ENCODE assay signal across 14 cellular contexts in the genomic region with DNA sequence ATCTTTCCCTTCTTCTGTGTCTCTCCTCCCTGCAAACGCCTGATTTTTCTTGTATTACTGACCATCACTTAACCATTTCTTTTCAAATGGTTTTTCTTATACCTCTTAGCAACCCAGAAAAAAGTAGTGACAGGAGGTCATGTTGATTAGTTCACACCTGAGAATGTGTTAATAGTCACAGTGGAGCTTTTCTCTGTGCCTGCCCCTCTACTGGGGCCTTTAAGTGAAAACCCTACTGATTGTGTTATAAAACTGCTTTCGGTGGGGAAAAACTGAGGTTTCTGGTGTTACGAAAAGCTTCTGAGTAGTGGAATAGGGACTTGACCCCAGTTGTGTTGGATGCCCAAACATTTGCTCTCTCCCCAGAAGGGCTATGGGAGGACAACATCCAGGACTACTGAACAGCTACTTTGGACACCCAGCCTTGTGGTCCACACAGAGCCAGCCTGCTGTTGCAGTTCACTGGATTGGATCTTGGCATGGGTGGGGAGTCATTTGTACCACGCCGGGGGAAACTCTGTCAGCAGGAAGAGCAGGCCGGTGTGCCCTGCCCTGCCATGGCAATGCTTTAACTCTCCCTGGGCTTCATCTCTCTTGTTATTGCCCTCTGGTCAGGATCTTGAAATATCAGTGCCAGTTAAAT. TPM values are rescaled to one million over a fixed set of nuclear protein-coding genes. Genes with fewer than 3 reads are reported as not detected.
DNase-seq lines count a peak whose midpoint lies in the region; ATAC-seq and TF ChIP-seq lines count a peak whose summit lies in the region.
"Had no signal": no experiment of that assay in that cellular context is flagged by ENCODE, and none has a peak within 500 bp of the region (broad histone marks: within the 10 kb centered on the region; RNA-seq: fewer than 3 reads in every experiment).

No MANE protein-coding gene starts in this region.

- intact Hi-C loops in breast epithelium (cut with DNase I; ENCODE audit: low total_unique reads): no loop called here
- intact Hi-C loops in lower leg skin (cut with DNase I; ENCODE audit: low total_unique reads): no loop called here
- intact Hi-C loops in OCI-LY7 (cut with micrococcal nuclease; ENCODE audit: unreplicated experiment): no loop called here

- no peak for DNase-seq in CD4-positive, CD25-positive, alpha-beta regulatory T cell
- DNase-seq in HFFc6 (no peak), breast epithelium (ENCODE audit: low spot score in 2 of 2) (no peak), mesothelial cell of epicardium (ENCODE audit: low spot score in 2 of 2, unreplicated experiment in 2 of 2) (no peak), T-helper 1 cell (no peak), left lobe of liver (ENCODE audit: low spot score) (no peak), lower leg skin (ENCODE audit: low spot score in 2 of 2) (no peak), OCI-LY7 (ENCODE audit: low spot score) (no peak)
- DNase-seq: NCI-H1694 treated with DMSO at 0.1 percent for 48 hours; NCI-H510A; stimulated activated naive CD4-positive, alpha-beta T cell had no signal

- no peaks in the 10 kb centered on the region for H3K9me3 ChIP-seq in CD4-positive, CD25-positive, alpha-beta regulatory T cell (ENCODE audit: control insufficient read depth in 2 of 2, low read length in 2 of 2)
- no peaks in the 10 kb centered on the region for H3K9me3 ChIP-seq in breast epithelium
- H3K9me3 ChIP-seq in OCI-LY7 (ENCODE audit: low read length): no peaks in the 10 kb centered on the region
- H3K9me3 ChIP-seq: neutrophil had no signal

- H3K79me2 ChIP-seq in OCI-LY7 (ENCODE audit: insufficient read depth, low read depth, low read length): no peaks in the 10 kb centered on the region

- H3K4me1 Mint-ChIP-seq in CD4-positive, CD25-positive, alpha-beta regulatory T cell: peaks cover 0 to 3% (median 0%) of the 10 kb centered on the region in 4 donors
- H3K4me1 Mint-ChIP-seq in HFFc6 (ENCODE audit: low read depth) (peaks cover 74% of the 10 kb centered on the region), mesothelial cell of epicardium (peaks cover 35% of the 10 kb centered on the region)

- H3K36me3 Mint-ChIP-seq in CD4-positive, CD25-positive, alpha-beta regulatory T cell: no peaks in the 10 kb centered on the region
- H3K36me3 Mint-ChIP-seq in HFFc6 (ENCODE audit: low read depth) (0 out of 2 replicates have a peak, but pooled peaks cover 4% of the 10 kb centered on the region), mesothelial cell of epicardium (no peaks in the 10 kb centered on the region)

- H3K27ac Mint-ChIP-seq in CD4-positive, CD25-positive, alpha-beta regulatory T cell: peak overlapping the region in 2 of 3 donors; percentile 26 to 45
- H3K27ac Mint-ChIP-seq in HFFc6: peak overlapping the region; percentile 75
- peak overlapping the region; percentile 98 for H3K27ac Mint-ChIP-seq in mesothelial cell of epicardium

- H3K4me3 Mint-ChIP-seq in CD4-positive, CD25-positive, alpha-beta regulatory T cell: no peak overlapping the region
- H3K4me3 Mint-ChIP-seq in HFFc6: peak overlapping the region; percentile 74
- H3K4me3 Mint-ChIP-seq in mesothelial cell of epicardium: no peak overlapping the region

- no peaks in the 10 kb centered on the region for H3K4me1 ChIP-seq in CD4-positive, CD25-positive, alpha-beta regulatory T cell (ENCODE audit: control insufficient read depth, insufficient read depth, low read length, poor library complexity, severe bottlenecking)
- peaks cover 0 to 8% of the 10 kb centered on the region in 2 donors for H3K4me1 ChIP-seq in breast epithelium
- H3K4me1 ChIP-seq in OCI-LY7 (ENCODE audit: insufficient read depth, low read length, poor library complexity, severe bottlenecking): no peaks in the 10 kb centered on the region

- peaks cover 0 to 2% (median 0%) of the 10 kb centered on the region in 7 donors for H3K9me3 Mint-ChIP-seq in CD4-positive, CD25-positive, alpha-beta regulatory T cell
- H3K9me3 Mint-ChIP-seq in HFFc6 (no peaks in the 10 kb centered on the region), mesothelial cell of epicardium (no peaks in the 10 kb centered on the region)

- H3K4me2 ChIP-seq in OCI-LY7 (ENCODE audit: low read length): no peak overlapping the region

- no peaks in the 10 kb centered on the region for H3K36me3 ChIP-seq in CD4-positive, CD25-positive, alpha-beta regulatory T cell (ENCODE audit: control insufficient read depth, insufficient read depth, low read length)
- H3K36me3 ChIP-seq in breast epithelium (no peaks in the 10 kb centered on the region), OCI-LY7 (ENCODE audit: insufficient read depth, low read length) (no peaks in the 10 kb centered on the region)
- H3K36me3 ChIP-seq: brain microvascular endothelial cell, neutrophil had no signal

- H3K27me3 ChIP-seq in CD4-positive, CD25-positive, alpha-beta regulatory T cell (ENCODE audit: control insufficient read depth, insufficient read depth, low read length): peaks cover 3% of the 10 kb centered on the region
- H3K27me3 ChIP-seq in breast epithelium: no peaks in the 10 kb centered on the region
- H3K27me3 ChIP-seq: brain microvascular endothelial cell, neutrophil had no signal

- CTCF ChIA-PET in OCI-LY7 (lab: Charles Lee; ENCODE audit: unreplicated experiment): no interaction called here

- BruUV-seq in OCI-LY7 (replicated peaks; lab: Mats Ljungman, UMichigan): no TSS peak

- no peak for ATAC-seq in CD4-positive, CD25-positive, alpha-beta regulatory T cell (ENCODE audit: low read depth in 2 of 2)
- ATAC-seq in left lobe of liver: no peak

- TF ChIP-seq CTCF in HFFc6 (IDR thresholded peaks at IDR 0.05) (no peak), breast epithelium (IDR thresholded peaks at IDR 0.05) (no peak), mesothelial cell of epicardium (IDR thresholded peaks at IDR 0.05; ENCODE audit: unreplicated experiment) (no peak), lower leg skin (IDR thresholded peaks at IDR 0.05) (no peak), OCI-LY7 (conservative IDR thresholded peaks at IDR 0.05; ENCODE audit: low read length) (no peak)

- no peak overlapping the region for H3K27ac ChIP-seq in CD4-positive, CD25-positive, alpha-beta regulatory T cell (ENCODE audit: insufficient read depth, low read length, poor library complexity, severe bottlenecking)
- H3K27ac ChIP-seq in breast epithelium: peak overlapping the region; percentile 85 to 90
- H3K27ac ChIP-seq in OCI-LY7 (ENCODE audit: low read depth, low read length, poor library complexity, severe bottlenecking): no peak overlapping the region
- H3K27ac ChIP-seq: neutrophil had no signal

- no peak overlapping the region for H2AFZ ChIP-seq in OCI-LY7 (ENCODE audit: low read length)

- 72 to 83% methylated on average over 6 of the region's 6 CpGs for WGBS in lower leg skin, 2 donors

- H3K9me2 ChIP-seq in OCI-LY7 (ENCODE audit: insufficient read depth, low read length): no peaks in the 10 kb centered on the region

- H3K27me3 Mint-ChIP-seq in CD4-positive, CD25-positive, alpha-beta regulatory T cell: peaks cover 16% of the 10 kb centered on the region
- peaks cover 12% of the 10 kb centered on the region for H3K27me3 Mint-ChIP-seq in HFFc6 (ENCODE audit: insufficient read depth)
- no peaks in the 10 kb centered on the region for H3K27me3 Mint-ChIP-seq in mesothelial cell of epicardium (ENCODE audit: low read depth)

- no peaks in the 10 kb centered on the region for H4K20me1 ChIP-seq in OCI-LY7 (ENCODE audit: insufficient read depth, low read length)

- H3K4me3 ChIP-seq in CD4-positive, CD25-positive, alpha-beta regulatory T cell (ENCODE audit: low read depth, low read length): no peak overlapping the region
- no peak overlapping the region for H3K4me3 ChIP-seq in breast epithelium
- no peak overlapping the region for H3K4me3 ChIP-seq in lower leg skin (ENCODE audit: low read depth, poor library complexity, severe bottlenecking)
- H3K4me3 ChIP-seq in OCI-LY7 (ENCODE audit: low read depth, low read length, poor library complexity, severe bottlenecking): no peak overlapping the region

- POLR2A ChIA-PET in OCI-LY7 (lab: Charles Lee): interaction anchor here (2.1 kb wide), 1 partner anchor 14 kb away, joined by 5 read pairs; no protein-coding TSS in a partner anchor

- TF ChIP-seq POLR2A in breast epithelium (IDR thresholded peaks at IDR 0.05) (no peak), lower leg skin (IDR thresholded peaks at IDR 0.05) (no peak)

RNA-seq across cellular contexts. Expression of a gene that starts 10.3 kb away (rescaled TPM):
- not detected for total RNA-seq in CD4-positive, CD25-positive, alpha-beta regulatory T cell
- not detected for polyA plus RNA-seq in CD4-positive, CD25-positive, alpha-beta regulatory T cell
- not detected for total RNA-seq in HFFc6 (2021; fragmentation: NEBNext Ultra II Directional; extraction: Animal tissue kit (Norgen Biotek cat#: 25700))
- total RNA-seq in breast epithelium (1 to 10 TPM in 2 of 3 donors, not detected in 1; 2.6 to 3.4 TPM), mesothelial cell of epicardium (2.9 to 3.3 TPM (median 3.2 TPM) in 3 replicates), left lobe of liver (not detected), lower leg skin (10 to 100 TPM; 24.2 to 68.5 (median 55.4) TPM), OCI-LY7 (2022) (not detected in 2 replicates)
- total RNA-seq in OCI-LY7 (2014; rRNA removed; shearing (Covaris generic)): not detected in 2 replicates
- polyA plus RNA-seq: BJ had no signal

RNA-seq across cellular contexts. Expression of a gene that starts 23.1 kb away (rescaled TPM):
- total RNA-seq in CD4-positive, CD25-positive, alpha-beta regulatory T cell: not detected
- polyA plus RNA-seq in CD4-positive, CD25-positive, alpha-beta regulatory T cell: under 1 TPM in 1 of 4 donors, not detected in 3; 0.13 TPM
- not detected for total RNA-seq in HFFc6 (2021; fragmentation: NEBNext Ultra II Directional; extraction: Animal tissue kit (Norgen Biotek cat#: 25700))
- 1 to 10 TPM in 2 of 3 donors, under 1 TPM in 1; 0.98 to 6.9 (median 2.5) TPM for total RNA-seq in breast epithelium
- total RNA-seq in mesothelial cell of epicardium: not detected in 3 replicates
- total RNA-seq in left lobe of liver: 1.3 TPM
- 1 to 10 TPM in 1 of 4 donors, under 1 TPM in 3; 0.34 to 1.2 (median 0.58) TPM for total RNA-seq in lower leg skin
- total RNA-seq in OCI-LY7 (2014; rRNA removed; shearing (Covaris generic)): not detected in 2 replicates
- total RNA-seq in OCI-LY7 (2022): not detected in 2 replicates
- polyA plus RNA-seq: BJ had no signal

RNA-seq across cellular contexts. Expression of a gene that starts 27.9 kb away (rescaled TPM):
- total RNA-seq in CD4-positive, CD25-positive, alpha-beta regulatory T cell: 0.84 TPM
- polyA plus RNA-seq in CD4-positive, CD25-positive, alpha-beta regulatory T cell: 1 to 10 TPM in 1 of 4 donors, under 1 TPM in 2, not detected in 1; 0.28 to 1.2 (median 0.98) TPM
- total RNA-seq in HFFc6 (2021; fragmentation: NEBNext Ultra II Directional; extraction: Animal tissue kit (Norgen Biotek cat#: 25700)): not detected
- total RNA-seq in breast epithelium (1 to 10 TPM; 1.9 to 8.5 (median 3.3) TPM), mesothelial cell of epicardium (0.11 TPM in 1 of 3 replicates, not detected in the others), left lobe of liver (not detected), lower leg skin (1 to 10 TPM; 1.8 to 3.7 (median 2.8) TPM), OCI-LY7 (2022) (not detected in 2 replicates)
- total RNA-seq in OCI-LY7 (2014; rRNA removed; shearing (Covaris generic)): not detected in 2 replicates
- polyA plus RNA-seq: BJ had no signal

Comparison
In these comparisons a context has a peak if more than half of its experiments do, and no peak if none do; other contexts are left out.
1. H3K27ac ChIP-seq: peak in breast epithelium (2 of 2); none in CD4-positive, CD25-positive, alpha-beta regulatory T cell (single experiment) and OCI-LY7 (single experiment).
2. H3K27ac Mint-ChIP-seq: peak in every context shown above with its lines; median percentile 98 in mesothelial cell of epicardium; 75 in HFFc6; 36 in CD4-positive, CD25-positive, alpha-beta regulatory T cell.